Comparison of ENCODE assay signal across 19 cellular contexts in the genomic region with DNA sequence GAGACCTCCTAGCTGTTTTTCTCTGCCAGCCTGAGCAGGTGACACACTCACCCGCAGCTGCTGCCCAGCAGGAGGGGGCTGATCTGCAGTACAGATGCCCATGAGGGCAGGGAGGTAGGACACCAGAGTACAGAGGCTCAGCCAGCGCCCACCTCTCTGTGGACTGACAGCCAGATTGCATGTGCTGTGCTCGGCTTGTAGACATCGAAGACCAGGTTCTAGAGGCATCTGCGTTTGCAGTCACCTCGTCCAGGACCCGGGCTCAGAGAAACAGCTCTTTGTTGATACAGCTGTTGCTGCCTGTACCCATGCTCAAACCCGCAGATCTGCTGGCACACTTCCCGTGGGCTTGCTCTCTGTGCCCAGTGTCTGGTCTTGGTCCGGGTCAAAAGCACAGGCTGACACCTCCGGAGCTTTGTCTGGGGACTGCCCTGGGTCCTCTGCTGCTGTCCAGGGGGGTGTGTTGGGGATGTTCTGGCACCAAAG.
DNase-seq lines count a peak whose midpoint lies in the region; ATAC-seq and TF ChIP-seq lines count a peak whose summit lies in the region.
"Had no signal": no experiment of that assay in that cellular context is flagged by ENCODE, and none has a peak within 500 bp of the region (broad histone marks: within the 10 kb centered on the region; RNA-seq: fewer than 3 reads in every experiment).

No MANE protein-coding gene starts in this region.

- CTCF ChIA-PET in activated CD8-positive, alpha-beta memory T cell treated with anti-CD3 and anti-CD28 coated beads, Interleukin-2, amount 10 ng/mL, durations not matched to agents 7 days and 5 days (lab: Charles Lee) = no interaction called here

- H3K27ac ChIP-seq in sigmoid colon = no peak overlapping the region
- H3K27ac ChIP-seq: cardiac muscle cell, esophagus squamous epithelium, suprapubic skin had no signal

- no peaks in the 10 kb centered on the region for H3K27me3 ChIP-seq in sigmoid colon
- H3K27me3 ChIP-seq: cardiac muscle cell had no signal

- no peaks in the 10 kb centered on the region for H3K4me1 Mint-ChIP-seq in activated CD8-positive, alpha-beta memory T cell treated with anti-CD3 and anti-CD28 coated beads, Interleukin-2, amount 10 ng/mL, durations not matched to agents 7 days and 5 days
- H3K4me1 Mint-ChIP-seq: endodermal cell had no signal

- H3K27me3 Mint-ChIP-seq in activated CD8-positive, alpha-beta memory T cell treated with anti-CD3 and anti-CD28 coated beads, Interleukin-2, amount 10 ng/mL, durations not matched to agents 7 days and 5 days = no peaks in the 10 kb centered on the region

- peak; percentile 17 for DNase-seq in activated CD8-positive, alpha-beta memory T cell treated with anti-CD3 and anti-CD28 coated beads for 24 hours
- DNase-seq in activated CD8-positive, alpha-beta memory T cell treated with anti-CD3 and anti-CD28 coated beads, Interleukin-2, amount 10 ng/mL, durations not matched to agents 7 days and 5 days = no peak
- DNase-seq in NCI-H1092 (lab: John Stamatoyannopoulos, UW) = peak; percentile 57
- peak; percentile 68 for DNase-seq in SHP77 treated with DMSO at 0.1 percent for 48 hours (lab: John Stamatoyannopoulos, UW)
- peak; percentile 52 for DNase-seq in sigmoid colon
- no peak for DNase-seq in NCI-H82 (lab: John Stamatoyannopoulos, UW)
- DNase-seq in superior temporal gyrus (ENCODE audit: extremely low spot score) = no peak
- DNase-seq: activated CD4-positive, CD25-positive, alpha-beta regulatory T cell treated with anti-CD3 and anti-CD28 coated beads, Interleukin-2, amount 50 U/mL, for 72 hours; anterior cingulate cortex; endodermal cell; esophagus squamous epithelium; left colon; mesenchymal stem cell; NCI-H69 had no signal

- H3K4me1 ChIP-seq in sigmoid colon = peaks cover 0 to 13% (median 11%) of the 10 kb centered on the region in 4 donors
- H3K4me1 ChIP-seq: esophagus squamous epithelium, suprapubic skin had no signal

- TF ChIP-seq EP300 in sigmoid colon (IDR thresholded peaks at IDR 0.05) = no peak

- intact Hi-C loops in sigmoid colon (cut with DNase I) = no loop called here

- H3K36me3 Mint-ChIP-seq in activated CD8-positive, alpha-beta memory T cell treated with anti-CD3 and anti-CD28 coated beads, Interleukin-2, amount 10 ng/mL, durations not matched to agents 7 days and 5 days = no peaks in the 10 kb centered on the region
- H3K36me3 Mint-ChIP-seq: activated naive CD4-positive, alpha-beta T cell treated with anti-CD3 and anti-CD28 coated beads, Interleukin-2, amount 50 U/mL, for 72 hours had no signal

- H3K9me3 ChIP-seq in sigmoid colon = no peaks in the 10 kb centered on the region
- H3K9me3 ChIP-seq: suprapubic skin had no signal

- H3K4me3 Mint-ChIP-seq in activated CD8-positive, alpha-beta memory T cell treated with anti-CD3 and anti-CD28 coated beads, Interleukin-2, amount 10 ng/mL, durations not matched to agents 7 days and 5 days = no peak overlapping the region
- H3K4me3 Mint-ChIP-seq: activated T-helper 1 cell treated with anti-CD3 and anti-CD28 coated beads, Interleukin-12 subunit alpha, Interleukin-12 subunit beta, Interleukin-2, Interleukin-4 antibody, amounts not matched to agents 30 ng/mL and 10 ng/mL and 1 ng/mL, durations not matched to agents 14 hours and 24 hours and 36 hours; endodermal cell had no signal

- no peak for TF ChIP-seq CTCF in sigmoid colon (IDR thresholded peaks at IDR 0.05)

- H3K9me3 Mint-ChIP-seq in activated CD8-positive, alpha-beta memory T cell treated with anti-CD3 and anti-CD28 coated beads, Interleukin-2, amount 10 ng/mL, durations not matched to agents 7 days and 5 days (ENCODE audit: low read depth) = peaks cover 12% of the 10 kb centered on the region
- H3K9me3 Mint-ChIP-seq: activated naive CD4-positive, alpha-beta T cell treated with anti-CD3 and anti-CD28 coated beads, Interleukin-2, amount 50 U/mL, for 72 hours; activated T-helper 1 cell treated with anti-CD3 and anti-CD28 coated beads, Interleukin-12 subunit alpha, Interleukin-12 subunit beta, Interleukin-2, Interleukin-4 antibody, amounts not matched to agents 30 ng/mL and 10 ng/mL and 1 ng/mL, durations not matched to agents 14 hours and 24 hours and 36 hours; endodermal cell had no signal

- no peak overlapping the region for H3K27ac Mint-ChIP-seq in activated CD8-positive, alpha-beta memory T cell treated with anti-CD3 and anti-CD28 coated beads, Interleukin-2, amount 10 ng/mL, durations not matched to agents 7 days and 5 days
- H3K27ac Mint-ChIP-seq: activated naive CD4-positive, alpha-beta T cell treated with anti-CD3 and anti-CD28 coated beads, Interleukin-2, amount 50 U/mL, for 72 hours; activated T-helper 1 cell treated with anti-CD3 and anti-CD28 coated beads, Interleukin-12 subunit alpha, Interleukin-12 subunit beta, Interleukin-2, Interleukin-4 antibody, amounts not matched to agents 30 ng/mL and 10 ng/mL and 1 ng/mL, durations not matched to agents 14 hours and 24 hours and 36 hours; endodermal cell had no signal

- no peak for ATAC-seq in activated CD8-positive, alpha-beta memory T cell treated with anti-CD3 and anti-CD28 coated beads, Interleukin-2, amount 10 ng/mL, durations not matched to agents 7 days and 5 days
- ATAC-seq: activated naive CD4-positive, alpha-beta T cell treated with anti-CD3 and anti-CD28 coated beads, Interleukin-2, amount 50 U/mL, for 72 hours; left colon had no signal

- no peaks in the 10 kb centered on the region for H3K36me3 ChIP-seq in sigmoid colon
- H3K36me3 ChIP-seq: cardiac muscle cell, esophagus squamous epithelium, suprapubic skin had no signal

- H3K4me3 ChIP-seq in sigmoid colon = no peak overlapping the region
- H3K4me3 ChIP-seq: cardiac muscle cell, esophagus squamous epithelium, smooth muscle cell, suprapubic skin had no signal

- TF ChIP-seq POLR2A in sigmoid colon (IDR thresholded peaks at IDR 0.05) = no peak

- 72 to 74% methylated on average over 11 of the region's 11 CpGs for WGBS in sigmoid colon, 2 donors

Comparison
In these comparisons a context has a peak if more than half of its experiments do, and no peak if none do; other contexts are left out.
1. DNase-seq: peak in activated CD8-positive, alpha-beta memory T cell treated with anti-CD3 and anti-CD28 coated beads for 24 hours (single experiment), NCI-H1092 (single experiment), SHP77 treated with DMSO at 0.1 percent for 48 hours (single experiment) and sigmoid colon (single experiment); none in activated CD8-positive, alpha-beta memory T cell treated with anti-CD3 and anti-CD28 coated beads, Interleukin-2, amount 10 ng/mL, durations not matched to agents 7 days and 5 days (single experiment), NCI-H82 (single experiment) and superior temporal gyrus (single experiment).